ENCODE assay signal across 1 cellular context in genomic region chr7:134703781-134704180, GRCh38.
TF ChIP-seq lines count a peak whose summit lies in the region.

No MANE protein-coding gene starts in this region.

TF ChIP-seq in K562, 482 proteins besides CTCF, POLR2A, EP300 and RAD21:
- no peak for TF ChIP-seq HLTF (IDR thresholded peaks at IDR 0.05)
- TF ChIP-seq PYGO2 (tag; IDR thresholded peaks at IDR 0.05): no peak
- TF ChIP-seq ZFP30 (CRISPR knock-in tag; IDR thresholded peaks at IDR 0.05; ENCODE audit: borderline replicate concordance): no peak
- TF ChIP-seq EZH2 (IDR thresholded peaks at IDR 0.05; ENCODE audit: borderline replicate concordance, low read depth, low read length): peak; percentile 75
- TF ChIP-seq ZBTB43 (CRISPR knock-in tag; IDR thresholded peaks at IDR 0.05): no peak
- no peak for TF ChIP-seq CBFA2T3 (IDR thresholded peaks at IDR 0.05)
- TF ChIP-seq TRIM28 (IDR thresholded peaks at IDR 0.05): no peak
- TF ChIP-seq ZBTB49 (CRISPR knock-in tag; IDR thresholded peaks at IDR 0.05; ENCODE audit: borderline replicate concordance): no peak
